Comparison of ENCODE assay signal across 17 cellular contexts in the genomic region with DNA sequence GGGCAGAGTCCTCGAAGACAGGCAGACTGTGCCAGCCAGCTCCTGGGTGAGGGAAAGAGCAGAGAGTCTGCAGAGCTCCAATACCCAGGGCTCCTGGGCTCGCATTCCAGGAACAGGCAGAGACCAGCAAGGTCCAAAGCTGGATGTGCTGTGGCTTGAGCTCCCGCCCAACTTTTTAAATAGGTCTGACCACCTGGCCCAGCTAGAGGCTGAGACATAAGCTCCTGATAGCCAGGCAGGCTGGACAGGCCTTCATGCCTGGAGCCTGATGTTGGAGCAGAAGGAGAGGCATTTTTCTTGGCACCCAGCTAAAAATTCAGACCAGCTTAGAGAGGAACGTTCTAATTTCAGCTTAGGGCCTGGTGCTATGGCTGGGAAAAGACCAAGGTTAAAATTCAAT.
DNase-seq lines count a peak whose midpoint lies in the region; TF ChIP-seq lines count a peak whose summit lies in the region.
"Had no signal": no experiment of that assay in that cellular context is flagged by ENCODE, and none has a peak within 500 bp of the region (broad histone marks: within the 10 kb centered on the region; RNA-seq: fewer than 3 reads in every experiment).

No MANE protein-coding gene starts in this region.

- BruUV-seq in A673 (replicated peaks; lab: Mats Ljungman, UMichigan) = no TSS peak

- TF ChIP-seq CTCF in RWPE1 (conservative IDR thresholded peaks at IDR 0.05; ENCODE audit: low read depth) (no peak), brain (conservative IDR thresholded peaks at IDR 0.05) (no peak), thyroid gland (IDR thresholded peaks at IDR 0.05) (no peak), A673 (conservative IDR thresholded peaks at IDR 0.05; ENCODE audit: low read depth, low read length) (no peak)

- peak overlapping the region; percentile 27; the same call in 1 of the 2 replicates for H3K27ac ChIP-seq in RWPE1
- peak overlapping the region; percentile 18 to 54 (median 31) for H3K27ac ChIP-seq in thyroid gland
- no peak overlapping the region for H3K27ac ChIP-seq in A673 (ENCODE audit: low read depth, low read length, poor library complexity, severe bottlenecking)
- H3K27ac ChIP-seq: PC-9 had no signal

- H3K9me3 ChIP-seq in thyroid gland (no peaks in the 10 kb centered on the region), A673 (ENCODE audit: low read depth, low read length, poor library complexity, severe bottlenecking) (no peaks in the 10 kb centered on the region)
- H3K9me3 ChIP-seq: MG63 had no signal

- peaks cover 14 to 40% of the 10 kb centered on the region in 2 donors for H3K4me1 ChIP-seq in thyroid gland
- no peaks in the 10 kb centered on the region for H3K4me1 ChIP-seq in A673 (ENCODE audit: insufficient read depth, low read length, poor library complexity, severe bottlenecking)

- peaks cover 36% of the 10 kb centered on the region for H3K4me1 Mint-ChIP-seq in brain

- H3K36me3 Mint-ChIP-seq in brain = peaks cover 51% of the 10 kb centered on the region
- H3K36me3 Mint-ChIP-seq: CD8-positive, alpha-beta T cell had no signal

- no peaks in the 10 kb centered on the region for H3K36me3 ChIP-seq in thyroid gland
- no peaks in the 10 kb centered on the region for H3K36me3 ChIP-seq in A673 (ENCODE audit: insufficient read depth, low read length, poor library complexity, severe bottlenecking)

- TF ChIP-seq POLR2A in thyroid gland (IDR thresholded peaks at IDR 0.05) = no peak

- 73 to 84% methylated on average over 4 of the region's 4 CpGs for WGBS in thyroid gland, 2 donors

- intact Hi-C loops in thyroid gland (cut with DNase I) (no loop called here), A673 (cut with micrococcal nuclease; ENCODE audit: unreplicated experiment) (no loop called here)

- H3K4me3 ChIP-seq in thyroid gland (replicated peaks in 1 of 3) = no peak overlapping the region
- H3K4me3 ChIP-seq in A673 (ENCODE audit: low read depth, low read length, poor library complexity, severe bottlenecking) = no peak overlapping the region
- H3K4me3 ChIP-seq: GM23338, MG63, PC-9 had no signal

- H3K27me3 ChIP-seq in thyroid gland = no peaks in the 10 kb centered on the region
- H3K27me3 ChIP-seq in A673 (replicated peaks; ENCODE audit: insufficient read depth, low read depth, low read length, poor library complexity) = no peaks in the 10 kb centered on the region
- H3K27me3 ChIP-seq: MG63 had no signal

- CTCF ChIA-PET in RWPE1 (lab: Yijun Ruan, JAX) = no interaction called here
- CTCF ChIA-PET in A673 (lab: Charles Lee) = no interaction called here

- DNase-seq in RWPE1 (ENCODE audit: low spot score) = no peak
- peak; percentile 61 for DNase-seq in glomerular visceral epithelial cell (ENCODE audit: extremely low spot score)
- peak in 1 of 2 donors; percentile 36 for DNase-seq in thyroid gland
- DNase-seq in A673 (ENCODE audit: low spot score) = no peak
- no peak for DNase-seq in DMS114 treated with DMSO at 0.1 percent for 48 hours (lab: John Stamatoyannopoulos, UW; ENCODE audit: unreplicated experiment)
- DNase-seq in NCI-H1092 treated with DMSO at 0.1 percent for 48 hours (lab: John Stamatoyannopoulos, UW) = no peak
- DNase-seq: CD8-positive, alpha-beta T cell; HFFc6; KG1; MG63; NCI-H1105; NCI-H1694 treated with DMSO at 0.1 percent for 48 hours; NCI-H774; PC-9; SHP77 had no signal

- peaks cover 6 to 23% (median 11%) of the 10 kb centered on the region in 5 experiments for H3K9me3 Mint-ChIP-seq in brain
- H3K9me3 Mint-ChIP-seq: CD8-positive, alpha-beta T cell had no signal

- no peak overlapping the region for H3K4me3 Mint-ChIP-seq in brain
- H3K4me3 Mint-ChIP-seq: CD8-positive, alpha-beta T cell; GM23338; HFFc6 had no signal

- no peaks in the 10 kb centered on the region for H3K27me3 Mint-ChIP-seq in brain

- POLR2A ChIA-PET in RWPE1 (lab: Yijun Ruan, JAX; ENCODE audit: low non-redundant PET) = no interaction called here
- POLR2A ChIA-PET in A673 (lab: Charles Lee; ENCODE audit: low non-redundant PET) = no interaction called here

- H3K27ac Mint-ChIP-seq in brain = peak overlapping the region in 3 of 5 experiments; percentile 48 to 67 (median 55)
- H3K27ac Mint-ChIP-seq: CD8-positive, alpha-beta T cell; GM23338; HFFc6 had no signal
